8 cellular contexts compared by ENCODE assay signal in the genomic region with DNA sequence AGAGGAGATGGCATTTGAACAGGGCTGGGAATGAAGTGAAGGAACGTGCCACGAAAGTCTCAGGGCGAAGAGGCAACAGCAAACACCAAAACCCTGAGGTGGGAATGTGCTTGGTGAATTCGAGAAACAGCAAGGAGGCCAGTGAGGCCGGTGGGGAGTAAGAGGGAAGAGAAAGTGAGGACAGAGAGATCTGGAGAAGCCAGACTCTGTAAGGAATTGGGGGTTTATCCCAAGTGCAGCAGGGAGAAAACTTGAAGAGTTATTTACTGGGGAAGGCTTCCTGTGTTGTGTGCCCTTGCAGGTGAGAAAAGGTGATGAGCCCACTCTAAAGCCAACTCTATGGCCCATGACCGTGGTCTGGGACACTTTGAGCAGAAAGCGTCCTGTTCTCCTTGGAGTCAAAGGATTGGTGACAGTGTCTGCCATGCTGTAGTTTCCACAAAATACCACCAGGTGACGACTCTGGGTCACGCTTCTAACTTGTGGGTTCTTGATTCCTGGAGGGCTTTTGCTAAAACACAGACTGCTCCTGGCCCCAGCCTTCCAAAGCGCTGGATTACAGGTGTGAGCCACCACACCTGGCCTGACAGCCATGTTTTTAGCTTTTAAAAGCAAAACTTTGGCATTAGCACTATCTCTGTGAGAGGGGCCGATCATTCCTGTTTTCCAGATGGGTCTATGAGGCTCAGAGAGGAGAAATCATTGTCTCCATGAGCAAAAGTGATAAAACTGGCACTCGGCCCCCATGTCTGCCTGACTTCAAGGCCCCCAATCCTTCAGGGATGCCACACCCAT. TPM values are rescaled to one million over a fixed set of nuclear protein-coding genes. Genes with fewer than 3 reads are reported as not detected.
A peak's percentile ranks its signal among the peaks of the same experiment; 100 is the strongest.
DNase-seq lines count a peak whose midpoint lies in the region; ATAC-seq and TF ChIP-seq lines count a peak whose summit lies in the region.

No MANE protein-coding gene starts in this region.

- H3K27ac ChIP-seq in HL-60 (replicated peaks) = no peak overlapping the region
- H3K27ac ChIP-seq in esophagus squamous epithelium = no peak overlapping the region
- H3K27ac ChIP-seq in naive thymus-derived CD4-positive, alpha-beta T cell (ENCODE audit: low read depth, low read length) = no peak overlapping the region
- H3K27ac ChIP-seq in transverse colon = no peak overlapping the region

- no peaks in the 10 kb centered on the region for H3K4me1 Mint-ChIP-seq in naive thymus-derived CD4-positive, alpha-beta T cell

- ATAC-seq in naive thymus-derived CD4-positive, alpha-beta T cell = peak; percentile 63

- H3K36me3 Mint-ChIP-seq in naive thymus-derived CD4-positive, alpha-beta T cell = no peaks in the 10 kb centered on the region

- no peaks in the 10 kb centered on the region for H3K9me3 Mint-ChIP-seq in naive thymus-derived CD4-positive, alpha-beta T cell

- DNase-seq in EL (peak; percentile 69), HL-60 (ENCODE audit: low read depth in 1 of 2, low spot score in 1 of 2) (peak in 1 of 2 experiments; percentile 65), NCI-H82 treated with DMSO at 0.1 percent for 48 hours (lab: John Stamatoyannopoulos, UW; ENCODE audit: unreplicated experiment) (peak; percentile 61), esophagus squamous epithelium (lab: John Stamatoyannopoulos, UW) (no peak), transverse colon (peak; percentile 64), putamen (ENCODE audit: low spot score) (no peak)
- DNase-seq in activated CD8-positive, alpha-beta memory T cell treated with anti-CD3 and anti-CD28 coated beads, Interleukin-2, amount 50 U/mL, for 4 hours = peak; percentile 29
- DNase-seq in naive thymus-derived CD4-positive, alpha-beta T cell = peak in 5 of 9 donors; percentile 5 to 30 (median 17)

- POLR2A ChIA-PET in naive thymus-derived CD4-positive, alpha-beta T cell (lab: Charles Lee) = no interaction called here

- no peaks in the 10 kb centered on the region for H3K36me3 ChIP-seq in esophagus squamous epithelium
- H3K36me3 ChIP-seq in naive thymus-derived CD4-positive, alpha-beta T cell (ENCODE audit: control insufficient read depth in 2 of 3, insufficient read depth in 3 of 3, low read length in 3 of 3) = no peaks in the 10 kb centered on the region
- no peaks in the 10 kb centered on the region for H3K36me3 ChIP-seq in transverse colon

- in situ Hi-C loops in transverse colon (cut with MboI; ENCODE audit: low pct_ligation_motif_present in 1 of 4, low pct_unique_long_range_greater_than_20kb in 1 of 4, low sequenced_read_pairs in 3 of 4) = loop anchor here (10.0 to 25.0 kb wide), 4 partner anchors 83 to 176 kb away; a partner anchor contains a TSS

- WGBS in esophagus squamous epithelium, 2 donors = 32 to 34% methylated on average over 11 of the region's 12 CpGs
- 23 to 33% methylated on average over 8 to 12 of the region's 12 CpGs for WGBS in transverse colon (ENCODE audit: low coverage in 1 of 2), 2 donors

- intact Hi-C loops in esophagus squamous epithelium (cut with DNase I) (loop anchor here (2.0 to 5.0 kb wide), 2 partner anchors 83 to 171 kb away; no protein-coding TSS in a partner anchor), transverse colon (cut with DNase I; ENCODE audit: low total_unique reads) (loop anchor here (2.0 kb wide), 1 partner anchor 175 kb away; no protein-coding TSS in a partner anchor)
- intact Hi-C loops in naive thymus-derived CD4-positive, alpha-beta T cell (cut with micrococcal nuclease) = loop anchor here (1.0 to 2.0 kb wide), 4 partner anchors 84 to 178 kb away; no protein-coding TSS in a partner anchor

- TF ChIP-seq CTCF in HL-60 (IDR thresholded peaks at IDR 0.05; ENCODE audit: insufficient read depth, low read length) (peak; percentile 100), esophagus squamous epithelium (IDR thresholded peaks at IDR 0.05) (peak; percentile 63 to 96 (median 94)), transverse colon (IDR thresholded peaks at IDR 0.05) (peak; percentile 95 to 99 (median 96))

- no peak for TF ChIP-seq EP300 in transverse colon (IDR thresholded peaks at IDR 0.05; ENCODE audit: low read depth)

- CTCF ChIA-PET in naive thymus-derived CD4-positive, alpha-beta T cell (lab: Charles Lee) = interaction anchor here (1.2 kb wide), 1 partner anchor 50 kb away, joined by 3 read pairs; no protein-coding TSS in a partner anchor

- no peaks in the 10 kb centered on the region for H3K9me3 ChIP-seq in esophagus squamous epithelium
- no peaks in the 10 kb centered on the region for H3K9me3 ChIP-seq in naive thymus-derived CD4-positive, alpha-beta T cell (ENCODE audit: control insufficient read depth in 2 of 3, low read length in 3 of 3)
- H3K9me3 ChIP-seq in transverse colon = no peaks in the 10 kb centered on the region

- H3K4me3 Mint-ChIP-seq in naive thymus-derived CD4-positive, alpha-beta T cell = no peak overlapping the region

- H3K4me3 ChIP-seq in HL-60 (replicated peaks; ENCODE audit: insufficient read depth, low read length) (no peak overlapping the region), esophagus squamous epithelium (no peak overlapping the region), transverse colon (no peak overlapping the region)
- no peak overlapping the region for H3K4me3 ChIP-seq in naive thymus-derived CD4-positive, alpha-beta T cell (ENCODE audit: low read length)

- TF ChIP-seq POLR2A in esophagus squamous epithelium (IDR thresholded peaks at IDR 0.05) (no peak), transverse colon (IDR thresholded peaks at IDR 0.05) (no peak)

- H3K4me1 ChIP-seq in esophagus squamous epithelium (peaks cover 0 to 6% (median 0%) of the 10 kb centered on the region in 3 donors), transverse colon (no peaks in the 10 kb centered on the region)
- no peaks in the 10 kb centered on the region for H3K4me1 ChIP-seq in naive thymus-derived CD4-positive, alpha-beta T cell (ENCODE audit: control insufficient read depth in 2 of 2, insufficient read depth in 2 of 2, low read length in 2 of 2)

- H3K27me3 Mint-ChIP-seq in naive thymus-derived CD4-positive, alpha-beta T cell = peaks cover 11 to 17% (median 15%) of the 10 kb centered on the region in 5 donors

- peaks cover 5% of the 10 kb centered on the region for H3K27me3 ChIP-seq in HL-60 (ENCODE audit: insufficient read depth, poor library complexity, severe bottlenecking)
- peaks cover 0 to 74% (median 0%) of the 10 kb centered on the region in 4 donors for H3K27me3 ChIP-seq in esophagus squamous epithelium
- no peaks in the 10 kb centered on the region for H3K27me3 ChIP-seq in naive thymus-derived CD4-positive, alpha-beta T cell (ENCODE audit: control insufficient read depth in 2 of 2, insufficient read depth in 2 of 2, low read length in 2 of 2)
- H3K27me3 ChIP-seq in transverse colon = peaks cover 42% of the 10 kb centered on the region

- peak overlapping the region in 1 of 9 donors; percentile 8 for H3K27ac Mint-ChIP-seq in naive thymus-derived CD4-positive, alpha-beta T cell

RNA-seq across cellular contexts. Expression of a gene that starts 18.0 kb away (rescaled TPM):
- total RNA-seq in esophagus squamous epithelium = 10 to 100 TPM; 67.5 to 86.3 (median 78.9) TPM
- total RNA-seq in naive thymus-derived CD4-positive, alpha-beta T cell = 100 to 1,000 TPM in 1 of 5 experiments, 10 to 100 TPM in 4; 69.7 to 117 (median 90.8) TPM
- polyA plus RNA-seq in naive thymus-derived CD4-positive, alpha-beta T cell = 10 to 100 TPM; 47.3 to 47.8 TPM
- 100 to 1,000 TPM in 1 of 4 donors, 10 to 100 TPM in 3; 76.7 to 100 (median 82.6) TPM for total RNA-seq in transverse colon

RNA-seq across cellular contexts. Expression of a gene that starts 48.5 kb away (rescaled TPM):
- total RNA-seq in esophagus squamous epithelium (not detected), transverse colon (not detected)
- total RNA-seq in naive thymus-derived CD4-positive, alpha-beta T cell = not detected
- polyA plus RNA-seq in naive thymus-derived CD4-positive, alpha-beta T cell = not detected

Comparison
In these comparisons a context has a peak if more than half of its experiments do, and no peak if none do; other contexts are left out.
1. DNase-seq: peak in EL (single experiment), NCI-H82 treated with DMSO at 0.1 percent for 48 hours (single experiment), activated CD8-positive, alpha-beta memory T cell treated with anti-CD3 and anti-CD28 coated beads, Interleukin-2, amount 50 U/mL, for 4 hours (single experiment), naive thymus-derived CD4-positive, alpha-beta T cell (5 of 9) and transverse colon (single experiment); none in esophagus squamous epithelium (single experiment) and putamen (single experiment).
2. Peak in every context shown above with its lines, with median percentiles within 50 percentile points of each other: CTCF ChIP-seq.